8 cellular contexts compared by ENCODE assay signal in the genomic region with DNA sequence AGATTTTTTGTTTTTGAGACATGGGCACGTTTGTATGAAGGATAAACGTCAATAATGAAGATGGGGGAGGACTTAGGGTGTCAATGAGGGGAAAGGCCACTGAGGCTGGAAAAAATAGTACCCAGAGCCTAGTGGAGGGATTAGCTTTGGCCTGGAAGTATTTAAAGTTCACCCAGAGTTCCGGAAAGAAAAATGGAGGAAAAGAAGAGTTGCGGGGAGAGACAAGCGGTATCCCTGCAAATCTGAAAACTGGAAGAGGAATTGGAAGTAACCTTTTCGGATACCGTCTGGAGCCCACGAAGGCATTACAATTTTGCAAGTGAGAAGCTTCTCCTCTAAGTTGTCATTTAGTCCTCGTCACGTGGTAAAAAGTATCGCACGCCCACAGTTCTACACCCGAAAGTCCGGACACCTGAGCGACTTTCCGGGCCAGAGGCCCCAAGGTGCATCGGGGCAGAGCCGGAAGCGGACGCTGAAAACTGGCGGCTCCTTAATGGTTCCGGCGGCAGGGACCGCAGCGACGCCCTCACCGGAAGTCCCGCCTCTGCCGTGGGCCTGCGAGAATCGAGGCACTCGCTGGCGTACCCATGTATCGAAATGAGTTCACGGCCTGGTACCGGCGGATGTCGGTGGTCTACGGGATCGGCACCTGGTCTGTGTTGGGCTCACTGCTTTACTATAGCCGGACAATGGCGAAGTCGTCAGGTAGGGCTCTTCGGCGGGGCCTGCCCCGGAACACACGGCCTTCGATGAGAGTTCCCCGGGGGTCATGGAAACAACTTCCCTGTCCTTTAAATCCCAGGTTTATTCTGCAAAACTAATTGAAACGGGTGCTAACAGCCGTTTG. TPM values are rescaled to one million over a fixed set of nuclear protein-coding genes. Genes with fewer than 3 reads are reported as not detected.
DNase-seq lines count a peak whose midpoint lies in the region; ATAC-seq, FAIRE-seq and TF ChIP-seq lines count a peak whose summit lies in the region.

A gene with protein sequence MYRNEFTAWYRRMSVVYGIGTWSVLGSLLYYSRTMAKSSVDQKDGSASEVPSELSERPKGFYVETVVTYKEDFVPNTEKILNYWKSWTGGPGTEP (plus strand): TSS at position 541 of the 847 bp plus-strand sequence. CDS start 47 bp downstream, at position 588.

- H3K9me3 Mint-ChIP-seq in activated naive CD8-positive, alpha-beta T cell treated with anti-CD3 and anti-CD28 coated beads, Interleukin-2, amount 10 ng/mL, durations not matched to agents 7 days and 5 days, result peaks cover 4% of the 10 kb centered on the region

- peaks cover 8% of the 10 kb centered on the region for H3K4me1 Mint-ChIP-seq in activated naive CD8-positive, alpha-beta T cell treated with anti-CD3 and anti-CD28 coated beads, Interleukin-2, amount 10 ng/mL, durations not matched to agents 7 days and 5 days

- H3K27ac ChIP-seq in SU-DHL-6 (ENCODE audit: low read depth, low read length), result peak within 1 kb of the TSS; percentile 35
- H3K27ac ChIP-seq in pancreas, result peak within 1 kb of the TSS; percentile 70 to 81 (median 78)
- peak within 1 kb of the TSS; percentile 82 to 92 for H3K27ac ChIP-seq in tibial artery

- TF ChIP-seq CTCF in SU-DHL-6 (IDR thresholded peaks at IDR 0.05; ENCODE audit: insufficient read depth, low read length, poor library complexity, severe bottlenecking), result no peak
- no peak for TF ChIP-seq CTCF in pancreas (IDR thresholded peaks at IDR 0.05)
- no peak for TF ChIP-seq CTCF in tibial artery (IDR thresholded peaks at IDR 0.05)

- H3K4me1 ChIP-seq in pancreas, result peaks cover 0 to 13% (median 6%) of the 10 kb centered on the region in 3 donors
- H3K4me1 ChIP-seq in tibial artery, result peaks cover 0 to 12% (median 7%) of the 10 kb centered on the region in 4 donors

- 0 to 1% methylated on average over 51 of the region's 51 CpGs for WGBS in pancreas, 2 donors

- H3K9me3 ChIP-seq in SU-DHL-6 (ENCODE audit: insufficient read depth, low read length) (no peaks in the 10 kb centered on the region), pancreas (no peaks in the 10 kb centered on the region), tibial artery (no peaks in the 10 kb centered on the region)

- H3K9ac ChIP-seq in SU-DHL-6 (ENCODE audit: low read length), result peak within 1 kb of the TSS; percentile 72

- H3K4me2 ChIP-seq in SU-DHL-6 (ENCODE audit: low read depth, low read length, poor library complexity, severe bottlenecking), result peak within 1 kb of the TSS; percentile 100

- peak within 1 kb of the TSS; percentile 95 for H3K27ac Mint-ChIP-seq in activated naive CD8-positive, alpha-beta T cell treated with anti-CD3 and anti-CD28 coated beads, Interleukin-2, amount 10 ng/mL, durations not matched to agents 7 days and 5 days

- H3F3A ChIP-seq in SU-DHL-6 (ENCODE audit: insufficient read depth), result peaks cover 13% of the 10 kb centered on the region

- H3K27me3 ChIP-seq in SU-DHL-6 (ENCODE audit: low read length), result no peaks in the 10 kb centered on the region
- H3K27me3 ChIP-seq in pancreas, result no peaks in the 10 kb centered on the region
- no peaks in the 10 kb centered on the region for H3K27me3 ChIP-seq in tibial artery

- no peak for FAIRE-seq in pancreas (lab: Jason Lieb, UNC)

- peak within 1 kb of the TSS; percentile 88 for H2AFZ ChIP-seq in SU-DHL-6 (ENCODE audit: low read depth, low read length, severe bottlenecking)

- H3K4me3 Mint-ChIP-seq in activated naive CD8-positive, alpha-beta T cell treated with anti-CD3 and anti-CD28 coated beads, Interleukin-2, amount 10 ng/mL, durations not matched to agents 7 days and 5 days, result peak within 1 kb of the TSS; percentile 95

- H3K27me3 Mint-ChIP-seq in activated naive CD8-positive, alpha-beta T cell treated with anti-CD3 and anti-CD28 coated beads, Interleukin-2, amount 10 ng/mL, durations not matched to agents 7 days and 5 days, result no peaks in the 10 kb centered on the region

- no peaks in the 10 kb centered on the region for H4K20me1 ChIP-seq in SU-DHL-6 (ENCODE audit: low read depth, low read length)

- H3K36me3 ChIP-seq in SU-DHL-6 (ENCODE audit: low read length), result 0 out of 2 replicates have a peak, but pooled peaks cover 2% of the 10 kb centered on the region
- no peaks in the 10 kb centered on the region for H3K36me3 ChIP-seq in pancreas
- peaks cover 18 to 46% (median 24%) of the 10 kb centered on the region in 3 donors for H3K36me3 ChIP-seq in tibial artery

- DNase-seq in NCI-H128 (lab: John Stamatoyannopoulos, UW; ENCODE audit: unreplicated experiment) (peak; percentile 82), Right ventricle myocardium inferior (ENCODE audit: missing footprints) (peak; percentile 97), pancreas (peak; percentile 91 to 96 (median 94)), tibial artery (peak; percentile 90 to 93)
- peak; percentile 94 for DNase-seq in activated naive CD8-positive, alpha-beta T cell treated with anti-CD3 and anti-CD28 coated beads, Interleukin-2, amount 10 ng/mL, durations not matched to agents 7 days and 5 days

- peaks cover 37% of the 10 kb centered on the region for H3K36me3 Mint-ChIP-seq in activated naive CD8-positive, alpha-beta T cell treated with anti-CD3 and anti-CD28 coated beads, Interleukin-2, amount 10 ng/mL, durations not matched to agents 7 days and 5 days

- H3K4me3 ChIP-seq in SU-DHL-6 (ENCODE audit: insufficient read depth, low read length, poor library complexity, severe bottlenecking) (peak within 1 kb of the TSS; percentile 68), pancreas (peak within 1 kb of the TSS; percentile 33 to 69 (median 50)), tibial artery (peak within 1 kb of the TSS; percentile 58 to 76)

- intact Hi-C loops in Right ventricle myocardium inferior (cut with DNase I) (loop anchor here (2.0 kb wide), 2 partner anchors 20 to 60 kb away; a partner anchor contains a TSS), pancreas (cut with DNase I) (no loop called here), tibial artery (cut with DNase I; ENCODE audit: low total_unique reads) (loop anchor here (5.0 kb wide), 1 partner anchor 60 kb away; a partner anchor contains a TSS)

- POLR2A ChIA-PET in activated naive CD8-positive, alpha-beta T cell treated with anti-CD3 and anti-CD28 coated beads, Interleukin-2, amount 10 ng/mL, durations not matched to agents 7 days and 5 days (lab: Charles Lee), result interaction anchor here (0.9 to 1.4 kb wide), 3 partner anchors 12 to 279 kb away, joined by 4 to 12 read pairs (median 4); a partner anchor contains a TSS

- peak; percentile 100 for ATAC-seq in HG02678 (IDR thresholded peaks at IDR 0.05; ENCODE audit: unreplicated experiment)
- ATAC-seq in activated naive CD8-positive, alpha-beta T cell treated with anti-CD3 and anti-CD28 coated beads, Interleukin-2, amount 10 ng/mL, durations not matched to agents 7 days and 5 days (ENCODE audit: low read depth), result peak; percentile 99
- ATAC-seq in Right ventricle myocardium inferior, result peak; percentile 100
- ATAC-seq in pancreas, result peak; percentile 99 to 100 (median 99)

- no peaks in the 10 kb centered on the region for H3K9me2 ChIP-seq in SU-DHL-6 (replicated peaks; ENCODE audit: insufficient read depth, low read length)

- H3K79me2 ChIP-seq in SU-DHL-6 (ENCODE audit: insufficient read depth, low read length), result peaks cover 18% of the 10 kb centered on the region

- TF ChIP-seq POLR2A in GM10847 (IDR thresholded peaks at IDR 0.05; ENCODE audit: extremely low read depth, insufficient read length), result peak; percentile 83

RNA-seq across cellular contexts. Expression of the gene that starts here (rescaled TPM):
- total RNA-seq in activated naive CD8-positive, alpha-beta T cell treated with anti-CD3 and anti-CD28 coated beads, Interleukin-2, amount 10 ng/mL, durations not matched to agents 7 days and 5 days, result 10 to 100 TPM; 59.1 to 62.4 TPM
- 111 TPM for total RNA-seq in Right ventricle myocardium inferior
- total RNA-seq in pancreas, result 10 to 100 TPM; 28.8 to 39.3 (median 33.3) TPM
- polyA plus RNA-seq in pancreas, result 100 to 1,000 TPM in 1 of 2 donors, 10 to 100 TPM in 1; 88.0 to 109 TPM

Comparison
In these comparisons a context has a peak if more than half of its experiments do, and no peak if none do; other contexts are left out.
1. Peak in every context shown above with its lines: DNase-seq, ATAC-seq, H3K4me3 ChIP-seq and H3K27ac ChIP-seq.
2. H3K27ac ChIP-seq: peak in every context shown above with its lines; median percentile 87 in tibial artery; 78 in pancreas; 35 in SU-DHL-6.
3. intact Hi-C loops: an anchor here in Right ventricle myocardium inferior (2.0 kb wide) and tibial artery (5.0 kb wide); none called in pancreas.